In the genomic region with DNA sequence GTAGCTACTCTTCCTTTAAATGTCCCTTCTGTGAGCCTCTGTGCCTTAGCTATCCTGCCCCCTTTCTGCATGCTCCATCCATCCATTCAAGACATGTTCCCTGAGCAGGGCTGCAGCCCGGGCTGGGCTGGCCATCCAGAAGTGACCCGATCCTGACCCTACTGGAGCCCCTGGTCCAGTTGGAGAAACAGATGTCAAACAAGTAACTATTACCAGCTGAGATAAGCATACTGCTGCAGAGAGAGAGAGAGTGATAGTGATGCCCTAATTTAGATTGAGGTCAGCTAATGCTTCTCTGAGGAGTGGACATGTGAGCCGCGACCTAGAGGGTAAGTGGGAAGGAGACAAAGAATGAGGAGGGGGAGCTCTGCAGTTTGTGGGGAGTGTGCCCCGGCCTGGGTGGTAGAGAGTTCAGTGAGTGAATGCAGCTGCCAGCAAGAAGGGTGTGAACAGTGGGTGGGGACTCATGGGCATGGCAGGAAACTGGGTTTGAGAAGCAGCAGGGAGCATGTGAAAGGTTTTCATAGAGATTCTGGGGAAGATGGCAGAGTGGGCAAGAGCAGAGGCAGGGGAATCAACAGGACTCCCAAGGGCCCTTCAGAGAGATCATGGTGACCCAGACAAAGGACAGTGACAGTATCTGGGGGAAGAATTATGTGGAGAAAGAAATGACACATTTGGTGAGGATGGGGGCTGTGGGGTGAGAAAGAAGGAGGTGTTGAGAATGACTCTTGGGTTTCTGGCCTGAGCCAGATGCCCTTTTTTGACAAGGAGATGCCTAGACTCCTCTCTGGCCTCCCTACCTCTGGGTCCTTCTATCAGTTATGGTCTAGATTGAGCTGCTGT, we compare ENCODE assay signal across 1 cellular context.
TF ChIP-seq lines count a peak whose summit lies in the region.

No MANE protein-coding gene starts in this region.

TF ChIP-seq in SK-N-SH treated with all-trans-retinoic acid at 6 μM for 48 hours, 23 proteins besides CTCF, POLR2A, EP300 and RAD21 (continued from another document):
- peak; percentile 70; the same call in 1 of the 2 replicates for TF ChIP-seq BACH2 (CRISPR knock-in tag; IDR thresholded peaks at IDR 0.05; ENCODE audit: borderline replicate concordance)
